In genomic region chr1:223025190-223025724, GRCh38 we compare ENCODE assay signal across 8 cellular contexts.
DNase-seq lines count a peak whose midpoint lies in the region; TF ChIP-seq lines count a peak whose summit lies in the region.
"Not testable (repeated sequence)": the region's sequence is repeated elsewhere in the genome, so short reads cannot be mapped to it uniquely, and the experiment has no call there.

No MANE protein-coding gene starts in this region.

- H4K20me1 ChIP-seq in smooth muscle cell (ENCODE audit: low read depth), result not testable (repeated sequence)

- H3K27ac Mint-ChIP-seq in endodermal cell, result peak overlapping the region; percentile 93
- not testable (repeated sequence) for H3K27ac Mint-ChIP-seq in nephron progenitor cell

- H3K4me2 ChIP-seq in smooth muscle cell, result peak overlapping the region; percentile 24

- H3K4me1 Mint-ChIP-seq in endodermal cell (peaks cover 45% of the 10 kb centered on the region), nephron progenitor cell (peaks cover 85% of the 10 kb centered on the region)

- 12 to 83% methylated on average over 1 to 4 of the region's 4 CpGs for WGBS in endodermal cell (ENCODE audit: insufficient coverage in 1 of 2, insufficient read length in 1 of 2), 2 experiments
- WGBS in smooth muscle cell (ENCODE audit: low lambda C conversion rate), result 7% methylated on average over 4 of the region's 4 CpGs

- H3K79me2 ChIP-seq in smooth muscle cell (ENCODE audit: low read depth), result not testable (repeated sequence)

- peak; percentile 59 for DNase-seq in EH (ENCODE audit: low read depth)
- peak; percentile 49 for DNase-seq in M059J (ENCODE audit: low read depth)
- peak; percentile 27 for DNase-seq in amniotic epithelial cell (ENCODE audit: low read depth)
- DNase-seq in endodermal cell; nephron progenitor cell; smooth muscle cell (lab: John Stamatoyannopoulos, UW; ENCODE audit: unreplicated experiment): not testable (repeated sequence)

- not testable (repeated sequence) for H3K4me1 ChIP-seq in HEK293 (ENCODE audit: control insufficient read depth, insufficient read depth, low read length)
- H3K4me1 ChIP-seq in endodermal cell (ENCODE audit: control insufficient read depth, insufficient read depth, low read length) (peaks cover 23% of the 10 kb centered on the region), iPS-18a (ENCODE audit: control insufficient read depth, low read depth, low read length) (peaks cover 28% of the 10 kb centered on the region), smooth muscle cell (ENCODE audit: low read depth) (peaks cover 23% of the 10 kb centered on the region)

- H3K27me3 Mint-ChIP-seq in endodermal cell (ENCODE audit: insufficient read depth), result not testable (repeated sequence)
- peaks cover 21% of the 10 kb centered on the region for H3K27me3 Mint-ChIP-seq in nephron progenitor cell (ENCODE audit: low read depth, poor library complexity)

- not testable (repeated sequence) for H3K36me3 ChIP-seq in HEK293 (ENCODE audit: control insufficient read depth in 2 of 2, insufficient read depth in 1 of 2, low read length in 2 of 2); smooth muscle cell (ENCODE audit: low read depth)
- peaks cover 31% of the 10 kb centered on the region for H3K36me3 ChIP-seq in endodermal cell (ENCODE audit: control insufficient read depth, insufficient read depth, low read length)
- peaks cover 36% of the 10 kb centered on the region for H3K36me3 ChIP-seq in iPS-18a (ENCODE audit: control insufficient read depth, low read depth, low read length)

- peak overlapping the region; percentile 52 for H3K4me3 Mint-ChIP-seq in endodermal cell
- H3K4me3 Mint-ChIP-seq in nephron progenitor cell, result peak overlapping the region; percentile 15

- not testable (repeated sequence) for H3K27me3 ChIP-seq in endodermal cell (ENCODE audit: control insufficient read depth, insufficient read depth, low read length, poor library complexity, severe bottlenecking); iPS-18a (ENCODE audit: control insufficient read depth, insufficient read depth, low read length); smooth muscle cell (ENCODE audit: low read depth)

- not testable (repeated sequence) for H3K4me3 ChIP-seq in HEK293 (ENCODE audit: low read depth, low read length); smooth muscle cell
- H3K4me3 ChIP-seq in endodermal cell (ENCODE audit: low read length) (peak overlapping the region; percentile 61), iPS-18a (ENCODE audit: low read length) (peak overlapping the region; percentile 44)

- CTCF ChIA-PET in HEK293 (lab: Yijun Ruan, JAX), result not testable (repeated sequence)

- TF ChIP-seq CTCF in HEK293 (tag by site-specific recombination; IDR thresholded peaks at IDR 0.05); endodermal cell (conservative IDR thresholded peaks at IDR 0.05); nephron progenitor cell (IDR thresholded peaks at IDR 0.05); smooth muscle cell (IDR thresholded peaks at IDR 0.05; ENCODE audit: borderline replicate concordance, insufficient read depth, poor library complexity, severe bottlenecking): not testable (repeated sequence)

- POLR2A ChIA-PET in HEK293 (lab: Yijun Ruan, JAX), result not testable (repeated sequence)

- peaks cover 35% of the 10 kb centered on the region for H3K36me3 Mint-ChIP-seq in endodermal cell (ENCODE audit: low read depth)
- H3K36me3 Mint-ChIP-seq in nephron progenitor cell (ENCODE audit: low read depth), result not testable (repeated sequence)

- H3K9ac ChIP-seq in endodermal cell (ENCODE audit: extremely low read depth, low read length, poor library complexity, severe bottlenecking) (peak overlapping the region; percentile 1), smooth muscle cell (ENCODE audit: low read depth) (peak overlapping the region; percentile 16)
- H3K9ac ChIP-seq in iPS-18a (ENCODE audit: low read length), result not testable (repeated sequence)

- peaks cover 15% of the 10 kb centered on the region for H3F3A ChIP-seq in smooth muscle cell (ENCODE audit: low read depth)

- H3K9me3 ChIP-seq in HEK293 (ENCODE audit: control insufficient read depth, insufficient read depth, low read depth, low read length); endodermal cell (ENCODE audit: control insufficient read depth, low read length); iPS-18a (ENCODE audit: control insufficient read depth, low read depth, low read length); smooth muscle cell (replicated peaks; ENCODE audit: low read depth): not testable (repeated sequence)

- not testable (repeated sequence) for H3K27ac ChIP-seq in HEK293 (ENCODE audit: extremely low read depth, low read depth, low read length); endodermal cell (ENCODE audit: low read depth, low read length)
- H3K27ac ChIP-seq in iPS-18a (ENCODE audit: low read length), result peak overlapping the region; percentile 13
- peak overlapping the region; percentile 85 for H3K27ac ChIP-seq in smooth muscle cell (ENCODE audit: low read depth)

- H2AFZ ChIP-seq in smooth muscle cell (ENCODE audit: low read depth), result not testable (repeated sequence)

- not testable (repeated sequence) for H3K9me3 Mint-ChIP-seq in endodermal cell, nephron progenitor cell

TF ChIP-seq in HEK293, 187 proteins besides CTCF, POLR2A, EP300 and RAD21:
- TF ChIP-seq ZNF335 (tag by site-specific recombination; conservative IDR thresholded peaks at IDR 0.05) (peak; percentile 61), GLIS1 (tag by site-specific recombination; IDR thresholded peaks at IDR 0.05) (0 out of 2 replicates have a peak, but pooled peaks have one; percentile 24), WT1 (tag by site-specific recombination; IDR thresholded peaks at IDR 0.05) (peak; percentile 68)
